Comparison of ENCODE assay signal across 1 cellular context in the genomic region with DNA sequence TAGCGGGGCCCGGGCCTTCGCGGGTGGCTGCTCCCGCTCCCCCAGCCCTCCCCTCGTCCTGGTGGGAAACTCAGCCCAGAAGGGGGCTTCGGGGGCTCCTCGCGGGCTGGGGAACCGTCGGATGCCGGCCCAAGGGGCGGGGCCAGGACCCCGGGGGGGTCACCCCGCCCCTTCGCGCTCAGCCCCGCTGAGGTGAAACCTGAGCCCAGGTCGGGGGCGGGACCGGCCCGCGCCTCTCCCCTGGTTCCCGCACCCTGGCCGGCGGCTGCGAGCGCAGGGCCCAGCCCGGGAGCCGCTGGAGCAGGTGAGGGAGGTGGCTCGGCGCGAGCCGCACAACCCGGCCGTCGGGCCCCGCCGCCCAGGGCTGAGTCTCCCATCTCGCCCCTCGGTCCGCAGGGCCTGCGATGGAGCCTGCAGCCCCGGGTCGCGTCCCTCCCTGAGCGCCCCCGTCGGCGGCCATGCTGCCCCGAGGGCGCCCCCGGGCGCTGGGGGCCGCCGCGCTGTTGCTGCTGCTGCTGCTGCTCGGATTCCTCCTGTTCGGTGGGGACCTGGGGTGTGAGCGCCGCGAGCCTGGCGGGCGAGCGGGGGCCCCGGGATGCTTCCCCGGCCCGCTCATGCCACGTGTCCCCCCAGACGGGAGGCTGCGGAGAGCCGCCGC.
TF ChIP-seq lines count a peak whose summit lies in the region.

A gene (plus strand): TSS at position 232 of the 658 bp plus-strand sequence. CDS start 227 bp downstream, at position 459.

TF ChIP-seq in HEK293, 187 proteins besides CTCF, POLR2A, EP300 and RAD21 (continued from another document):
- TF ChIP-seq, protein P1, sequence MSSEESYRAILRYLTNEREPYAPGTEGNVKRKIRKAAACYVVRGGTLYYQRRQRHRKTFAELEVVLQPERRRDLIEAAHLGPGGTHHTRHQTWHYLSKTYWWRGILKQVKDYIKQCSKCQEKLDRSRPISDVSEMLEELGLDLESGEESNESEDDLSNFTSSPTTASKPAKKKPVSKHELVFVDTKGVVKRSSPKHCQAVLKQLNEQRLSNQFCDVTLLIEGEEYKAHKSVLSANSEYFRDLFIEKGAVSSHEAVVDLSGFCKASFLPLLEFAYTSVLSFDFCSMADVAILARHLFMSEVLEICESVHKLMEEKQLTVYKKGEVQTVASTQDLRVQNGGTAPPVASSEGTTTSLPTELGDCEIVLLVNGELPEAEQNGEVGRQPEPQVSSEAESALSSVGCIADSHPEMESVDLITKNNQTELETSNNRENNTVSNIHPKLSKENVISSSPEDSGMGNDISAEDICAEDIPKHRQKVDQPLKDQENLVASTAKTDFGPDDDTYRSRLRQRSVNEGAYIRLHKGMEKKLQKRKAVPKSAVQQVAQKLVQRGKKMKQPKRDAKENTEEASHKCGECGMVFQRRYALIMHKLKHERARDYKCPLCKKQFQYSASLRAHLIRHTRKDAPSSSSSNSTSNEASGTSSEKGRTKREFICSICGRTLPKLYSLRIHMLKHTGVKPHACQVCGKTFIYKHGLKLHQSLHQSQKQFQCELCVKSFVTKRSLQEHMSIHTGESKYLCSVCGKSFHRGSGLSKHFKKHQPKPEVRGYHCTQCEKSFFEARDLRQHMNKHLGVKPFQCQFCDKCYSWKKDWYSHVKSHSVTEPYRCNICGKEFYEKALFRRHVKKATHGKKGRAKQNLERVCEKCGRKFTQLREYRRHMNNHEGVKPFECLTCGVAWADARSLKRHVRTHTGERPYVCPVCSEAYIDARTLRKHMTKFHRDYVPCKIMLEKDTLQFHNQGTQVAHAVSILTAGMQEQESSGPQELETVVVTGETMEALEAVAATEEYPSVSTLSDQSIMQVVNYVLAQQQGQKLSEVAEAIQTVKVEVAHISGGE (tag by site-specific recombination; conservative IDR thresholded peaks at IDR 0.05; ENCODE audit: low read depth): no peak
- TF ChIP-seq TCF7L2 (IDR thresholded peaks at IDR 0.05; ENCODE audit: borderline replicate concordance, low read depth, low read length) (peak; percentile 4; the same call in 1 of the 2 replicates), KLF8 (tag by site-specific recombination; IDR thresholded peaks at IDR 0.05) (peak; percentile 31; the same call in 1 of the 2 replicates), ZNF561 (tag by site-specific recombination; IDR thresholded peaks at IDR 0.05; ENCODE audit: borderline replicate concordance) (no peak)
- TF ChIP-seq, protein P2, sequence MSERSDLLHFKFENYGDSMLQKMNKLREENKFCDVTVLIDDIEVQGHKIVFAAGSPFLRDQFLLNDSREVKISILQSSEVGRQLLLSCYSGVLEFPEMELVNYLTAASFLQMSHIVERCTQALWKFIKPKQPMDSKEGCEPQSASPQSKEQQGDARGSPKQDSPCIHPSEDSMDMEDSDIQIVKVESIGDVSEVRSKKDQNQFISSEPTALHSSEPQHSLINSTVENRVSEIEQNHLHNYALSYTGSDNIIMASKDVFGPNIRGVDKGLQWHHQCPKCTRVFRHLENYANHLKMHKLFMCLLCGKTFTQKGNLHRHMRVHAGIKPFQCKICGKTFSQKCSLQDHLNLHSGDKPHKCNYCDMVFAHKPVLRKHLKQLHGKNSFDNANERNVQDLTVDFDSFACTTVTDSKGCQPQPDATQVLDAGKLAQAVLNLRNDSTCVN (tag by site-specific recombination; optimal IDR thresholded peaks at IDR 0.05): peak; percentile 43
- TF ChIP-seq, protein P3, sequence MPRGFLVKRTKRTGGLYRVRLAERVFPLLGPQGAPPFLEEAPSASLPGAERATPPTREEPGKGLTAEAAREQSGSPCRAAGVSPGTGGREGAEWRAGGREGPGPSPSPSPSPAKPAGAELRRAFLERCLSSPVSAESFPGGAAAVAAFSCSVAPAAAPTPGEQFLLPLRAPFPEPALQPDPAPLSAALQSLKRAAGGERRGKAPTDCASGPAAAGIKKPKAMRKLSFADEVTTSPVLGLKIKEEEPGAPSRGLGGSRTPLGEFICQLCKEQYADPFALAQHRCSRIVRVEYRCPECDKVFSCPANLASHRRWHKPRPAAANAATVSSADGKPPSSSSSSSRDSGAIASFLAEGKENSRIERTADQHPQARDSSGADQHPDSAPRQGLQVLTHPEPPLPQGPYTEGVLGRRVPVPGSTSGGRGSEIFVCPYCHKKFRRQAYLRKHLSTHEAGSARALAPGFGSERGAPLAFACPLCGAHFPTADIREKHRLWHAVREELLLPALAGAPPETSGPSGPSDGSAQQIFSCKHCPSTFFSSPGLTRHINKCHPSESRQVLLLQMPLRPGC (tag by site-specific recombination; IDR thresholded peaks at IDR 0.05): 0 out of 2 replicates have a peak, but pooled peaks have one; percentile 16
TF ChIP-seq in HEK293: peak in this region for 21.
